25 cellular contexts compared by ENCODE assay signal in the genomic region with DNA sequence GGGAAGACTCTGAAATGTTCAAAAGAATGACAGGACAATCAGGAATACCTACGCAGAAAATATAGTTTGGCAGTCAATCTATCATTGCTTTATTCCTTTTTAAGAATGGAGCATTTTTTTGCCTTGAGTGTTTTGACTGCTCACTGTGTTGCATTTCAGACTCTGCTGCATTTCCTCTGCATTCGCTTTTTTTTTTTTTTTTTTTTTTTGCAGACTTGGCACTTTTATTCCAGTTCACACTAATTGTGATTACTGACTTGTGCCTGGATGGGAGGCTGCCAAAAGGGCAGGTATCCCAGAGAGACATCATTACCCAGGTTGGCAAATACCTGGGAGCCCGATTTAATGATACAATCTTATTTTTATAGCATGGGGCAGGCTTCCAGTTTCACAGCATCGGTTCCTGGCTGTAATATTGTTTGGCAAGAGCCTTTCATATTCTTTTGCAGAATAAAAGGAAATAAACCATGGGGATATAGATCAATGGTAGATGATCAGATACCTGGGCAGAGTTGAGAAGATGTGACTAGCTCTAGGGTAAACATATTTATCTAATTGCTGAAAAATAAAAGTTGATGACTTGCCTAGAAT.
"Had no signal": no experiment of that assay in that cellular context is flagged by ENCODE, and none has a peak within 500 bp of the region (broad histone marks: within the 10 kb centered on the region; RNA-seq: fewer than 3 reads in every experiment).

No MANE protein-coding gene starts in this region.

- H3K9ac ChIP-seq: SK-N-SH had no signal

- H3K4me2 ChIP-seq: SK-N-SH had no signal

- ATAC-seq: Panc1, PC-3, T-cell had no signal

- H3K9me3 ChIP-seq: SK-N-SH had no signal

- FAIRE-seq: HTR-8/SVneo had no signal

- DNase-seq: Karpas-422; KG1; MV-4-11; NCI-H1048; NCI-H1105; NCI-H1417; NCI-H1436 treated with DMSO at 0.1 percent for 48 hours; NCI-H1694; NCI-H187 treated with DMSO at 0.1 percent for 48 hours; NCI-H2029 treated with DMSO at 0.1 percent for 48 hours; NCI-H2171; NCI-H226; NCI-H446; NCI-H510A; NCI-H524 treated with DMSO at 0.1 percent for 48 hours; NK-92 treated with Interleukin-12 subunit alpha and Interleukin-12 subunit beta, amount 100 ng/mL, for 24 hours; PC-3; SHP77; SK-N-SH; SW 1271; T-cell had no signal

- H3K27ac ChIP-seq: HL-60, RWPE1 had no signal
